Comparison of ENCODE assay signal across 1 cellular context in the genomic region with DNA sequence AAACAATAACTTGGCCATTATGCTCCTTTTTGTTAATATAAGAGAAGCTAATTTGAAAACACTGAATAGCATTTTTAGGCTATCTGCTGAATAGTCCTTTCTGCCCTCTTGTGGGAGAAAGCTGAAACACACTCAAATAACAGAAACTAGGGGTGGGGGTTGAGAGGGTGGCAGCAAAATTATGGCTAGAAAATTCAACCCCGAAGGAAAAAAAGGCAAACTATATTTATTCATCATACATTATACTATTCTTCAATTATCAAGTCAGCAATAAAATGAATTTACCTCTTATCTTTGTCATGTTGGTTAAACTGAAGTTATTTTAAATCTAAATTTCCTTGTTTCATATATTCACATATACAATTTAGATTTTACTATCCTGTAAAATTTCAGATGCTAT.
TF ChIP-seq lines count a peak whose summit lies in the region.

No MANE protein-coding gene starts in this region.

TF ChIP-seq in H1, 55 proteins besides CTCF, POLR2A, EP300 and RAD21 (continued from another document):
- TF ChIP-seq, protein P1, sequence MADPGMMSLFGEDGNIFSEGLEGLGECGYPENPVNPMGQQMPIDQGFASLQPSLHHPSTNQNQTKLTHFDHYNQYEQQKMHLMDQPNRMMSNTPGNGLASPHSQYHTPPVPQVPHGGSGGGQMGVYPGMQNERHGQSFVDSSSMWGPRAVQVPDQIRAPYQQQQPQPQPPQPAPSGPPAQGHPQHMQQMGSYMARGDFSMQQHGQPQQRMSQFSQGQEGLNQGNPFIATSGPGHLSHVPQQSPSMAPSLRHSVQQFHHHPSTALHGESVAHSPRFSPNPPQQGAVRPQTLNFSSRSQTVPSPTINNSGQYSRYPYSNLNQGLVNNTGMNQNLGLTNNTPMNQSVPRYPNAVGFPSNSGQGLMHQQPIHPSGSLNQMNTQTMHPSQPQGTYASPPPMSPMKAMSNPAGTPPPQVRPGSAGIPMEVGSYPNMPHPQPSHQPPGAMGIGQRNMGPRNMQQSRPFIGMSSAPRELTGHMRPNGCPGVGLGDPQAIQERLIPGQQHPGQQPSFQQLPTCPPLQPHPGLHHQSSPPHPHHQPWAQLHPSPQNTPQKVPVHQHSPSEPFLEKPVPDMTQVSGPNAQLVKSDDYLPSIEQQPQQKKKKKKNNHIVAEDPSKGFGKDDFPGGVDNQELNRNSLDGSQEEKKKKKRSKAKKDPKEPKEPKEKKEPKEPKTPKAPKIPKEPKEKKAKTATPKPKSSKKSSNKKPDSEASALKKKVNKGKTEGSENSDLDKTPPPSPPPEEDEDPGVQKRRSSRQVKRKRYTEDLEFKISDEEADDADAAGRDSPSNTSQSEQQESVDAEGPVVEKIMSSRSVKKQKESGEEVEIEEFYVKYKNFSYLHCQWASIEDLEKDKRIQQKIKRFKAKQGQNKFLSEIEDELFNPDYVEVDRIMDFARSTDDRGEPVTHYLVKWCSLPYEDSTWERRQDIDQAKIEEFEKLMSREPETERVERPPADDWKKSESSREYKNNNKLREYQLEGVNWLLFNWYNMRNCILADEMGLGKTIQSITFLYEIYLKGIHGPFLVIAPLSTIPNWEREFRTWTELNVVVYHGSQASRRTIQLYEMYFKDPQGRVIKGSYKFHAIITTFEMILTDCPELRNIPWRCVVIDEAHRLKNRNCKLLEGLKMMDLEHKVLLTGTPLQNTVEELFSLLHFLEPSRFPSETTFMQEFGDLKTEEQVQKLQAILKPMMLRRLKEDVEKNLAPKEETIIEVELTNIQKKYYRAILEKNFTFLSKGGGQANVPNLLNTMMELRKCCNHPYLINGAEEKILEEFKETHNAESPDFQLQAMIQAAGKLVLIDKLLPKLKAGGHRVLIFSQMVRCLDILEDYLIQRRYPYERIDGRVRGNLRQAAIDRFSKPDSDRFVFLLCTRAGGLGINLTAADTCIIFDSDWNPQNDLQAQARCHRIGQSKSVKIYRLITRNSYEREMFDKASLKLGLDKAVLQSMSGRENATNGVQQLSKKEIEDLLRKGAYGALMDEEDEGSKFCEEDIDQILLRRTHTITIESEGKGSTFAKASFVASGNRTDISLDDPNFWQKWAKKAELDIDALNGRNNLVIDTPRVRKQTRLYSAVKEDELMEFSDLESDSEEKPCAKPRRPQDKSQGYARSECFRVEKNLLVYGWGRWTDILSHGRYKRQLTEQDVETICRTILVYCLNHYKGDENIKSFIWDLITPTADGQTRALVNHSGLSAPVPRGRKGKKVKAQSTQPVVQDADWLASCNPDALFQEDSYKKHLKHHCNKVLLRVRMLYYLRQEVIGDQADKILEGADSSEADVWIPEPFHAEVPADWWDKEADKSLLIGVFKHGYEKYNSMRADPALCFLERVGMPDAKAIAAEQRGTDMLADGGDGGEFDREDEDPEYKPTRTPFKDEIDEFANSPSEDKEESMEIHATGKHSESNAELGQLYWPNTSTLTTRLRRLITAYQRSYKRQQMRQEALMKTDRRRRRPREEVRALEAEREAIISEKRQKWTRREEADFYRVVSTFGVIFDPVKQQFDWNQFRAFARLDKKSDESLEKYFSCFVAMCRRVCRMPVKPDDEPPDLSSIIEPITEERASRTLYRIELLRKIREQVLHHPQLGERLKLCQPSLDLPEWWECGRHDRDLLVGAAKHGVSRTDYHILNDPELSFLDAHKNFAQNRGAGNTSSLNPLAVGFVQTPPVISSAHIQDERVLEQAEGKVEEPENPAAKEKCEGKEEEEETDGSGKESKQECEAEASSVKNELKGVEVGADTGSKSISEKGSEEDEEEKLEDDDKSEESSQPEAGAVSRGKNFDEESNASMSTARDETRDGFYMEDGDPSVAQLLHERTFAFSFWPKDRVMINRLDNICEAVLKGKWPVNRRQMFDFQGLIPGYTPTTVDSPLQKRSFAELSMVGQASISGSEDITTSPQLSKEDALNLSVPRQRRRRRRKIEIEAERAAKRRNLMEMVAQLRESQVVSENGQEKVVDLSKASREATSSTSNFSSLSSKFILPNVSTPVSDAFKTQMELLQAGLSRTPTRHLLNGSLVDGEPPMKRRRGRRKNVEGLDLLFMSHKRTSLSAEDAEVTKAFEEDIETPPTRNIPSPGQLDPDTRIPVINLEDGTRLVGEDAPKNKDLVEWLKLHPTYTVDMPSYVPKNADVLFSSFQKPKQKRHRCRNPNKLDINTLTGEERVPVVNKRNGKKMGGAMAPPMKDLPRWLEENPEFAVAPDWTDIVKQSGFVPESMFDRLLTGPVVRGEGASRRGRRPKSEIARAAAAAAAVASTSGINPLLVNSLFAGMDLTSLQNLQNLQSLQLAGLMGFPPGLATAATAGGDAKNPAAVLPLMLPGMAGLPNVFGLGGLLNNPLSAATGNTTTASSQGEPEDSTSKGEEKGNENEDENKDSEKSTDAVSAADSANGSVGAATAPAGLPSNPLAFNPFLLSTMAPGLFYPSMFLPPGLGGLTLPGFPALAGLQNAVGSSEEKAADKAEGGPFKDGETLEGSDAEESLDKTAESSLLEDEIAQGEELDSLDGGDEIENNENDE (IDR thresholded peaks at IDR 0.05; ENCODE audit: insufficient replicate concordance, low read length): no peak
- no peak for TF ChIP-seq EZH2 (IDR thresholded peaks at IDR 0.05; ENCODE audit: low read depth, low read length, severe bottlenecking)
- TF ChIP-seq JUND (IDR thresholded peaks at IDR 0.05; ENCODE audit: low read length): no peak
- no peak for TF ChIP-seq BRCA1 (IDR thresholded peaks at IDR 0.05; ENCODE audit: low read depth, low read length)
- no peak for TF ChIP-seq NRF1 (IDR thresholded peaks at IDR 0.05; ENCODE audit: low read depth, low read length)
- no peak for TF ChIP-seq SUZ12 (IDR thresholded peaks at IDR 0.05; ENCODE audit: low read length)
